ENCODE assay signal across 7 cellular contexts in genomic region chr7:100874577-100875355, GRCh38. TPM values are rescaled to one million over a fixed set of nuclear protein-coding genes. Genes with fewer than 3 reads are reported as not detected.
A peak's percentile ranks its signal among the peaks of the same experiment; 100 is the strongest.
DNase-seq lines count a peak whose midpoint lies in the region; ATAC-seq, FAIRE-seq and TF ChIP-seq lines count a peak whose summit lies in the region.

Gene SRRT (plus strand): TSS chr7:100875103. CDS start chr7:100875591, 488 bp downstream.

- peaks cover 31% of the 10 kb centered on the region for H3K4me1 ChIP-seq in hepatocyte (ENCODE audit: insufficient read depth)

- peaks cover 52% of the 10 kb centered on the region for H3K79me2 ChIP-seq in hepatocyte

- H3K27me3 ChIP-seq in hepatocyte, result no peaks in the 10 kb centered on the region

- peak; percentile 99 for DNase-seq in GM18507 (ENCODE audit: extremely low spot score, insufficient read length, low read depth)
- peak; percentile 99 for DNase-seq in NCI-H2081 (lab: John Stamatoyannopoulos, UW)
- DNase-seq in T1000 (lab: John Stamatoyannopoulos, UW), result peak; percentile 88
- DNase-seq in astrocyte of the hippocampus (ENCODE audit: low read depth, low spot score), result peak; percentile 99
- peak; percentile 99 for DNase-seq in hepatocyte (ENCODE audit: low spot score)
- DNase-seq in retina, result peak; percentile 99

- H3K9me3 ChIP-seq in hepatocyte (ENCODE audit: low read depth), result no peaks in the 10 kb centered on the region

- H3K4me3 ChIP-seq in hepatocyte, result peak within 1 kb of the TSS; percentile 80

- peak within 1 kb of the TSS; percentile 96 for H3K4me2 ChIP-seq in hepatocyte

- peaks cover 40% of the 10 kb centered on the region for H4K20me1 ChIP-seq in hepatocyte (ENCODE audit: insufficient read depth, poor library complexity, severe bottlenecking)

- H3K9me2 ChIP-seq in hepatocyte (replicated peaks; ENCODE audit: insufficient read depth), result no peaks in the 10 kb centered on the region

- FAIRE-seq in GM18507 (lab: Jason Lieb, UNC), result peak; percentile 99

- peak within 1 kb of the TSS; percentile 54 for H2AFZ ChIP-seq in hepatocyte

- 3% methylated on average over 79 of the region's 79 CpGs for WGBS in hepatocyte (ENCODE audit: low lambda C conversion rate, missing lambda C conversion rate)

- H3K36me3 ChIP-seq in hepatocyte (replicated peaks; ENCODE audit: insufficient read depth, low read depth), result no peaks in the 10 kb centered on the region

- peak; percentile 89 for ATAC-seq in HG02981 (IDR thresholded peaks at IDR 0.05; ENCODE audit: unreplicated experiment)

- peak within 1 kb of the TSS; percentile 97 for H3K27ac ChIP-seq in hepatocyte

- TF ChIP-seq CTCF in hepatocyte (IDR thresholded peaks at IDR 0.05; ENCODE audit: poor library complexity), result no peak

RNA-seq across cellular contexts. Expression of gene SRRT, which starts in this region (rescaled TPM):
- 35.8 and 49.1 TPM in 2 replicates for total RNA-seq in hepatocyte
- polyA plus RNA-seq in hepatocyte, result 91.7 and 135 TPM in 2 replicates

Comparison
In these comparisons a context has a peak if more than half of its experiments do, and no peak if none do; other contexts are left out.
1. Peak in every context shown above with its lines: DNase-seq, ATAC-seq, H3K4me3 ChIP-seq and H3K27ac ChIP-seq.